ENCODE assay signal across 24 cellular contexts in genomic region chr9:7615344-7615743, GRCh38.
"Had no signal": no experiment of that assay in that cellular context is flagged by ENCODE, and none has a peak within 500 bp of the region (broad histone marks: within the 10 kb centered on the region; RNA-seq: fewer than 3 reads in every experiment).

No MANE protein-coding gene starts in this region.

- H3K4me1 Mint-ChIP-seq: mesothelial cell of epicardium had no signal

- H3K27ac Mint-ChIP-seq: mesothelial cell of epicardium; natural killer cell treated with Interleukin-12 subunit alpha and Interleukin-12 subunit beta and Interleukin-15 and Interleukin-18, amount 100 ng/mL, for 72 hours; progenitor cell of endocrine pancreas; stimulated activated naive B cell treated with anti-CD40 and anti-IgM and Interleukin-4, amounts not matched to agents 10 μg/mL and 1 μg/mL and 100 μg/mL, for 72 hours had no signal

- ATAC-seq: left colon; left lung; lower lobe of right lung; natural killer cell treated with Interleukin-12 subunit alpha and Interleukin-12 subunit beta and Interleukin-15 and Interleukin-18, amount 100 ng/mL, for 72 hours; right lobe of liver; stimulated activated naive B cell treated with anti-CD40 and anti-IgM and Interleukin-4, amounts not matched to agents 10 μg/mL and 1 μg/mL and 100 μg/mL, for 72 hours; stimulated activated naive CD8-positive, alpha-beta T cell treated with anti-CD3 and anti-CD28 coated beads, Interleukin-15, Interleukin-2, amounts not matched to agents 100 U/mL and 50 U/mL, for 24 hours had no signal

- H3K4me3 Mint-ChIP-seq: mesothelial cell of epicardium; naive B cell; natural killer cell treated with Interleukin-12 subunit alpha and Interleukin-12 subunit beta and Interleukin-15 and Interleukin-18, amount 100 ng/mL, for 72 hours; stimulated activated naive B cell treated with anti-CD40 and anti-IgM and Interleukin-4, amounts not matched to agents 10 μg/mL and 1 μg/mL and 100 μg/mL, for 72 hours had no signal

- DNase-seq: islet precursor cell; left colon; left lung; lower lobe of right lung; mesendoderm; naive B cell; ovary; right lobe of liver; stimulated activated CD4-positive, alpha-beta T cell treated with anti-CD3 and anti-CD28 coated beads, Interleukin-2, amount 100 ng/mL, for 24 hours; stimulated activated CD4-positive, alpha-beta T cell treated with anti-CD3 and anti-CD28 coated beads, Interleukin-4, amount 100 ng/mL, for 1 hour; stimulated activated naive B cell treated with anti-CD40 and anti-IgM and Interleukin-4, amounts not matched to agents 10 μg/mL and 1 μg/mL and 100 μg/mL, for 72 hours; stimulated activated naive CD8-positive, alpha-beta T cell treated with anti-CD3 and anti-CD28 coated beads, Interleukin-15, Interleukin-2, amounts not matched to agents 100 U/mL and 50 U/mL, for 24 hours; stomach; testis; thyroid gland; transverse colon; upper lobe of left lung had no signal

- H3K36me3 Mint-ChIP-seq: mesothelial cell of epicardium; naive B cell; natural killer cell treated with Interleukin-12 subunit alpha and Interleukin-12 subunit beta and Interleukin-15 and Interleukin-18, amount 100 ng/mL, for 72 hours; stimulated activated naive B cell treated with anti-CD40 and anti-IgM and Interleukin-4, amounts not matched to agents 10 μg/mL and 1 μg/mL and 100 μg/mL, for 72 hours had no signal

- H3K9me3 Mint-ChIP-seq: natural killer cell treated with Interleukin-12 subunit alpha and Interleukin-12 subunit beta and Interleukin-15 and Interleukin-18, amount 100 ng/mL, for 72 hours had no signal

- H3K4me3 ChIP-seq: hepatocyte, left lung, lower lobe of right lung, ovary, right atrium auricular region, right lobe of liver, smooth muscle cell, stomach, testis, thyroid gland, transverse colon, upper lobe of left lung, vagina had no signal

- H3K27me3 Mint-ChIP-seq: progenitor cell of endocrine pancreas had no signal
